14 cellular contexts compared by ENCODE assay signal in the genomic region with DNA sequence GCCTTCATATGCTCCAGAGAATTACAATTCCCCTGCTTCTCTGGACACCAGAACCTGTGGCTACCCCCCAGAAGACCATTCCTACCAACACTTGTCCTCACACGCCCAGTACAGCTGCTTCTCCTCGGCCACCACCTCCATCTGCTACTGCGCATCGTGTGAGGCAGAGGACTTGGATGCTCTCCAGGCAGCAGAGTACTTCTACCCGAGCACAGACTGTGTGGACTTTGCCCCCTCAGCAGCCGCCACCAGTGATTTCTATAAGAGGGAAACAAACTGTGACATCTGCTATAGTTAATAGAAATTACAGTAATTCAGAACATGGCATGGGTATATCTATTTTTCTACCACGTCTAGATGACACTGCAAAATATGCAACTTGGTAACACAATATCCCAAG.
DNase-seq lines count a peak whose midpoint lies in the region; ATAC-seq and TF ChIP-seq lines count a peak whose summit lies in the region.
"Had no signal": no experiment of that assay in that cellular context is flagged by ENCODE, and none has a peak within 500 bp of the region (broad histone marks: within the 10 kb centered on the region; RNA-seq: fewer than 3 reads in every experiment).

No MANE protein-coding gene starts in this region.

- no peaks in the 10 kb centered on the region for H3K36me3 Mint-ChIP-seq in nephron (ENCODE audit: low read depth)
- H3K36me3 Mint-ChIP-seq: CD8-positive, alpha-beta memory T cell had no signal

- DNase-seq in NCI-H2107 treated with DMSO at 0.1 percent for 48 hours (lab: John Stamatoyannopoulos, UW; ENCODE audit: unreplicated experiment) (peak; percentile 89), SHP77 treated with DMSO at 0.1 percent for 48 hours (lab: John Stamatoyannopoulos, UW) (peak; percentile 96), head of caudate nucleus (no peak), retina (no peak)
- DNase-seq in activated CD4-positive, alpha-beta T cell treated with anti-CD3 and anti-CD28 coated beads, Interleukin-2, amount 50 U/mL, for 48 hours, result no peak
- DNase-seq: CD8-positive, alpha-beta memory T cell; HCEC 1CT; left cardiac atrium; posterior cingulate gyrus; stimulated activated CD4-positive, alpha-beta T cell treated with anti-CD3 and anti-CD28 coated beads, Interleukin-2, amount 100 ng/mL, for 48 hours had no signal

- H3K27ac ChIP-seq in HEK293 (ENCODE audit: extremely low read depth, low read depth, low read length), result no peak overlapping the region

- H3K4me3 Mint-ChIP-seq in nephron, result peak overlapping the region in 1 of 3 experiments; percentile 16
- H3K4me3 Mint-ChIP-seq: CD8-positive, alpha-beta memory T cell; T-helper 1 cell treated with Interleukin-12 subunit alpha and Interleukin-12 subunit beta and Interleukin-4 antibody, amounts not matched to agents 30 μg/mL and 1 μg/mL, for 36 hours had no signal

- CTCF ChIA-PET in HEK293 (lab: Yijun Ruan, JAX), result no interaction called here

- intact Hi-C loops in head of caudate nucleus (cut with DNase I), result no loop called here

- H3K4me1 ChIP-seq in HEK293 (ENCODE audit: control insufficient read depth, insufficient read depth, low read length), result no peaks in the 10 kb centered on the region

- peaks cover 50% of the 10 kb centered on the region for H3K4me1 Mint-ChIP-seq in nephron
- H3K4me1 Mint-ChIP-seq: CD8-positive, alpha-beta memory T cell had no signal

- H3K9me3 ChIP-seq in HEK293 (ENCODE audit: control insufficient read depth, insufficient read depth, low read depth, low read length), result no peaks in the 10 kb centered on the region

- H3K9me3 Mint-ChIP-seq in nephron, result peaks cover 4% of the 10 kb centered on the region
- H3K9me3 Mint-ChIP-seq: T-helper 1 cell treated with Interleukin-12 subunit alpha and Interleukin-12 subunit beta and Interleukin-4 antibody, amounts not matched to agents 30 μg/mL and 1 μg/mL, for 36 hours had no signal

- peaks cover 15% of the 10 kb centered on the region for H3K27me3 Mint-ChIP-seq in nephron (ENCODE audit: low read depth)

- POLR2A ChIA-PET in HEK293 (lab: Yijun Ruan, JAX), result no interaction called here

- ATAC-seq in GM18502 (IDR thresholded peaks at IDR 0.05; ENCODE audit: poor library complexity, unreplicated experiment), result no peak

- H3K36me3 ChIP-seq in HEK293 (ENCODE audit: control insufficient read depth in 2 of 2, insufficient read depth in 1 of 2, low read length in 2 of 2), result no peaks in the 10 kb centered on the region

- no peak overlapping the region for H3K4me3 ChIP-seq in HEK293 (ENCODE audit: low read depth, low read length)

- TF ChIP-seq CTCF in HEK293 (tag by site-specific recombination; IDR thresholded peaks at IDR 0.05) (no peak), nephron (IDR thresholded peaks at IDR 0.05; ENCODE audit: unreplicated experiment in 3 of 3) (no peak)

- H3K27ac Mint-ChIP-seq in nephron, result peak overlapping the region in 2 of 3 experiments; percentile 44 to 89
- H3K27ac Mint-ChIP-seq: CD8-positive, alpha-beta memory T cell; T-helper 1 cell treated with Interleukin-12 subunit alpha and Interleukin-12 subunit beta and Interleukin-4 antibody, amounts not matched to agents 30 μg/mL and 1 μg/mL, for 36 hours had no signal

TF ChIP-seq in HEK293, 187 proteins besides CTCF, POLR2A, EP300 and RAD21:
- TF ChIP-seq ZNF2 (tag by site-specific recombination; IDR thresholded peaks at IDR 0.05), result no peak
- TF ChIP-seq OSR2 (tag by site-specific recombination; IDR thresholded peaks at IDR 0.05), result peak; percentile 71
- no peak for TF ChIP-seq ZNF560 (tag by site-specific recombination; IDR thresholded peaks at IDR 0.05; ENCODE audit: borderline replicate concordance)
- TF ChIP-seq GLIS1 (tag by site-specific recombination; IDR thresholded peaks at IDR 0.05), result peak; percentile 95

Comparison
In these comparisons a context has a peak if more than half of its experiments do, and no peak if none do; other contexts are left out.
1. DNase-seq: peak in NCI-H2107 treated with DMSO at 0.1 percent for 48 hours (single experiment) and SHP77 treated with DMSO at 0.1 percent for 48 hours (single experiment); none in head of caudate nucleus (0 of 42), activated CD4-positive, alpha-beta T cell treated with anti-CD3 and anti-CD28 coated beads, Interleukin-2, amount 50 U/mL, for 48 hours (0 of 2) and retina (single experiment).